7 cellular contexts compared by ENCODE assay signal in the genomic region with DNA sequence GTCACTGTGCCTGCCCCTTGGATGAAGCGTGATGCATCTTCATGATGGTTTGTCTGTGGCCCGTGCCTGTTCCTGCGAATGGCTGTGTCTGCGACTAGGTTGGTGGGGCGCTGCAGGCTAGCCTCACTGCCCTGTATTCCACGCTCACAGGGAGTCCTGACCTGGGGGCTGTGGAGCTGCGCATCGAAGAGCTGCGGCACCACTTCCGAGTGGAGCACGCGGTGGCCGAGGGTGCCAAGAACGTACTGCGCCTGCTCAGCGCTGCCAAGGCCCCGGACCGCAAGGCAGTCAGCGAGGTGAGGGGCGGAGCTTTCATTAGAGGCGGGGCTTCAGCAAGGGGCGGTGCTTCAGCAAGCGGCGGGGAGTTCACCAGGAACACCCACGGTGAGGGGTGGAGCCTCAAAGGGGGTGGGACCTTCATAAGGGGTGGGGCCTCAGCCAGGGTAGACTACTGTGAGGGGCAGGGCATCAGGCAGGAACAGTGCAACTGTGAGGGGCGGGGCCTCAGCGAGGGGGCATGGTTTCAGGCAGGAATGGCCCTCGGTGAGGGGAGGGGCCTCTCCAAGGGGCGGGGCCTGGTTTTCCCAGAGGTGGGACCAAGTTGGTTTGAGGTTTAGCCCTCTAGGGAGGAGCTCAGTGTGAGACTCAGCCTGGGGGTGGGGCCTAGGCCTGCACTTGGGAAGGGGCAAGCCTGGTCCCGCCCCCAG. TPM values are rescaled to one million over a fixed set of nuclear protein-coding genes. Genes with fewer than 3 reads are reported as not detected.
DNase-seq lines count a peak whose midpoint lies in the region; ATAC-seq, FAIRE-seq and TF ChIP-seq lines count a peak whose summit lies in the region.

No MANE protein-coding gene starts in this region.

- H3K27ac ChIP-seq in suprapubic skin: no peak overlapping the region

- H3K9me3 ChIP-seq in suprapubic skin: no peaks in the 10 kb centered on the region

- no peak for TF ChIP-seq EP300 in suprapubic skin (IDR thresholded peaks at IDR 0.05)

- H3K4me3 ChIP-seq in suprapubic skin: no peak overlapping the region

- peaks cover 4% of the 10 kb centered on the region for H3K4me1 ChIP-seq in suprapubic skin

- ATAC-seq in HG02970 (IDR thresholded peaks at IDR 0.05; ENCODE audit: low FRiP score, unreplicated experiment): no peak

- peak; percentile 83 for DNase-seq in GM13976 (ENCODE audit: low spot score)
- DNase-seq in NCI-H82 treated with DMSO at 0.1 percent for 48 hours (lab: John Stamatoyannopoulos, UW; ENCODE audit: unreplicated experiment): peak; percentile 37
- peak; percentile 33 for DNase-seq in activated T-cell treated with anti-CD3 and anti-CD28 coated beads for 1 hour (ENCODE audit: low read depth)
- peak; percentile 97 for DNase-seq in iPS-NIHi11 (ENCODE audit: low spot score)
- DNase-seq in urothelium cell line (ENCODE audit: low spot score): peak; percentile 43
- DNase-seq in suprapubic skin (ENCODE audit: low spot score in 2 of 2): no peak

- WGBS in suprapubic skin: 87% methylated on average over 27 of the region's 30 CpGs

- TF ChIP-seq CTCF in GM13976 (IDR thresholded peaks at IDR 0.05; ENCODE audit: borderline replicate concordance, control extremely low read depth, extremely low read depth, insufficient read depth, missing control alignments): no peak
- TF ChIP-seq CTCF in suprapubic skin (IDR thresholded peaks at IDR 0.05): no peak

- FAIRE-seq in urothelium cell line (lab: Jason Lieb, UNC): no peak

- H3K36me3 ChIP-seq in suprapubic skin: peaks cover 83% of the 10 kb centered on the region

- in situ Hi-C loops in GM13976 (cut with MboI; ENCODE audit: low sequenced_read_pairs, unreplicated experiment): no loop called here

- no peak for TF ChIP-seq POLR2A in suprapubic skin (IDR thresholded peaks at IDR 0.05)

- H3K27me3 ChIP-seq in suprapubic skin: no peaks in the 10 kb centered on the region

RNA-seq across cellular contexts. Expression of gene PKN1, which starts 17.2 kb away (rescaled TPM):
- 10 to 100 TPM in 3 of 4 donors, 1 to 10 TPM in 1; 8.6 to 21.2 (median 14.9) TPM for total RNA-seq in suprapubic skin

RNA-seq across cellular contexts. Expression of gene PTGER1, which starts 24.8 kb away (rescaled TPM):
- total RNA-seq in suprapubic skin: under 1 TPM in 1 of 4 donors, not detected in 3; 0.47 TPM

RNA-seq across cellular contexts. Expression of gene DDX39A, which starts 31.2 kb away (rescaled TPM):
- 100 to 1,000 TPM in 3 of 4 donors, 10 to 100 TPM in 1; 80.9 to 149 (median 111) TPM for total RNA-seq in suprapubic skin

RNA-seq across cellular contexts. Expression of gene GIPC1, which starts 45.6 kb away (rescaled TPM):
- total RNA-seq in suprapubic skin: 100 to 1,000 TPM in 3 of 4 donors, 10 to 100 TPM in 1; 85.8 to 111 (median 105) TPM

Comparison
In these comparisons a context has a peak if more than half of its experiments do, and no peak if none do; other contexts are left out.
1. DNase-seq: peak in GM13976 (single experiment), NCI-H82 treated with DMSO at 0.1 percent for 48 hours (single experiment), activated T-cell treated with anti-CD3 and anti-CD28 coated beads for 1 hour (single experiment), iPS-NIHi11 (single experiment) and urothelium cell line (single experiment); none in suprapubic skin (0 of 2).